Comparison of ENCODE assay signal across 9 cellular contexts in genomic region chr16:25012525-25012991, GRCh38. TPM values are rescaled to one million over a fixed set of nuclear protein-coding genes. Genes with fewer than 3 reads are reported as not detected.
DNase-seq lines count a peak whose midpoint lies in the region; ATAC-seq, FAIRE-seq and TF ChIP-seq lines count a peak whose summit lies in the region.
"Had no signal": no experiment of that assay in that cellular context is flagged by ENCODE, and none has a peak within 500 bp of the region (broad histone marks: within the 10 kb centered on the region; RNA-seq: fewer than 3 reads in every experiment).

No MANE protein-coding gene starts in this region.

- no peak for TF ChIP-seq EP300 in GM12878 (IDR thresholded peaks at IDR 0.05; ENCODE audit: borderline replicate concordance in 1 of 2, control insufficient read depth in 1 of 2, low read depth in 2 of 2, low read length in 2 of 2)

- H3K79me2 ChIP-seq in GM12878 (ENCODE audit: control insufficient read depth, insufficient read depth, low read length): peaks cover 94% of the 10 kb centered on the region

- RAD21 ChIA-PET in GM12878 (lab: Charles Lee; ENCODE audit: unreplicated experiment): interaction anchor here (0.6 to 1.5 kb wide), 6 partner anchors 7 to 37 kb away, joined by 3 to 4 read pairs (median 4); no protein-coding TSS in a partner anchor

- H4K20me1 ChIP-seq in GM12878 (ENCODE audit: control insufficient read depth, insufficient read depth): peaks cover 8% of the 10 kb centered on the region

- no peak for TF ChIP-seq RAD21 in GM12878 (IDR thresholded peaks at IDR 0.05; ENCODE audit: insufficient read depth, low read depth, low read length)

- no peaks in the 10 kb centered on the region for H3K9me3 Mint-ChIP-seq in naive thymus-derived CD8-positive, alpha-beta T cell

- H3K36me3 ChIP-seq in BJ (ENCODE audit: control insufficient read depth, insufficient read depth, low read length) (0 out of 2 replicates have a peak, but pooled peaks cover 2% of the 10 kb centered on the region), GM12878 (ENCODE audit: control insufficient read depth in 2 of 2, insufficient read depth in 2 of 2, low read length in 1 of 2) (peaks cover 1 to 24% of the 10 kb centered on the region in 2 experiments)

- peak overlapping the region; percentile 92 for H3K9ac ChIP-seq in GM12878 (ENCODE audit: control insufficient read depth, insufficient read depth, low read length)

- peak overlapping the region; percentile 0 to 98 (median 92) for H3K4me3 Mint-ChIP-seq in naive thymus-derived CD8-positive, alpha-beta T cell

- in situ Hi-C loops in GM12878 (cut with MboI): no loop called here

- no peak for TF ChIP-seq CTCF in BJ (IDR thresholded peaks at IDR 0.05; ENCODE audit: insufficient read depth, low read depth, low read length)
- no peak for TF ChIP-seq CTCF in GM12878 (IDR thresholded peaks at IDR 0.05 in 2 of 3, conservative IDR thresholded peaks at IDR 0.05 in 1 of 3; ENCODE audit: control insufficient read depth in 2 of 3, extremely low read depth in 1 of 3, insufficient read depth in 1 of 3, low read depth in 3 of 3, low read length in 3 of 3)

- no peaks in the 10 kb centered on the region for H3K27me3 Mint-ChIP-seq in naive thymus-derived CD8-positive, alpha-beta T cell

- CTCF ChIA-PET in BJ (lab: Yijun Ruan, JAX) (no interaction called here), GM12878 (lab: Yijun Ruan, JAX) (interaction anchor here (1.1 to 1.3 kb wide), 2 partner anchors 37 to 95 kb away, joined by 3 read pairs; no protein-coding TSS in a partner anchor)

- 47% methylated on average over 3 of the region's 3 CpGs for WGBS in GM12878 (ENCODE audit: insufficient coverage, insufficient replicate concordance, low lambda C conversion rate, missing lambda C conversion rate)

- H3K4me3 ChIP-seq in BJ (ENCODE audit: low read depth, low read length) (no peak overlapping the region; the same call in 1 of the 2 replicates), GM12878 (peak overlapping the region; percentile 98)

- no peak for TF ChIP-seq POLR2A in GM12878 (IDR thresholded peaks at IDR 0.05; ENCODE audit: low read depth, low read length)

- SMC1A ChIA-PET in GM12878 (lab: Charles Lee; ENCODE audit: uncharacterized antibody, unreplicated experiment): interaction anchor here (0.7 to 12.2 kb wide), 6 partner anchors 19 to 48 kb away, joined by 3 to 161 read pairs (median 4); no protein-coding TSS in a partner anchor

- no peaks in the 10 kb centered on the region for H3K27me3 ChIP-seq in BJ (ENCODE audit: control insufficient read depth, insufficient read depth, low read length)
- no peaks in the 10 kb centered on the region for H3K27me3 ChIP-seq in GM12878 (replicated peaks in 1 of 2; ENCODE audit: control insufficient read depth in 2 of 2, insufficient read depth in 2 of 2, low read length in 1 of 2)

- peak overlapping the region; percentile 78 for H3K4me2 ChIP-seq in GM12878 (ENCODE audit: control insufficient read depth, insufficient read depth)

- no peaks in the 10 kb centered on the region for H3K9me3 ChIP-seq in GM12878 (replicated peaks; ENCODE audit: control insufficient read depth, insufficient read depth, low read length)

- BruUV-seq in GM12878 (replicated peaks; lab: Mats Ljungman, UMichigan): no TSS peak

- peaks cover 45 to 91% (median 78%) of the 10 kb centered on the region in 4 donors for H3K4me1 Mint-ChIP-seq in naive thymus-derived CD8-positive, alpha-beta T cell

- no peak for ATAC-seq in GM12878
- no peak for ATAC-seq in naive thymus-derived CD8-positive, alpha-beta T cell
- no peak for ATAC-seq in HG03135 (IDR thresholded peaks at IDR 0.05; ENCODE audit: unreplicated experiment)

- peaks cover 44% of the 10 kb centered on the region for H3K4me1 ChIP-seq in GM12878 (ENCODE audit: control insufficient read depth, insufficient read depth, low read length)

- H3K36me3 Mint-ChIP-seq in naive thymus-derived CD8-positive, alpha-beta T cell: peaks cover 0 to 28% (median 0%) of the 10 kb centered on the region in 3 donors

- H3K27ac Mint-ChIP-seq in naive thymus-derived CD8-positive, alpha-beta T cell: peak overlapping the region; percentile 71 to 99 (median 92)

- FAIRE-seq in GM12878 (lab: Jason Lieb, UNC): no peak

- peak overlapping the region; percentile 94 for H3K27ac ChIP-seq in GM12878 (ENCODE audit: control insufficient read depth, insufficient read depth)
- H3K27ac ChIP-seq: VCaP had no signal

- H2AFZ ChIP-seq in GM12878 (ENCODE audit: control insufficient read depth, low read depth, low read length): no peak overlapping the region

- intact Hi-C loops in GM12878 (cut with micrococcal nuclease; ENCODE audit: unreplicated experiment): no loop called here

- POLR2A ChIA-PET in BJ (lab: Charles Lee): interaction anchor here (0.9 kb wide), 1 partner anchor 37 kb away, joined by 3 read pairs; no protein-coding TSS in a partner anchor
- POLR2A ChIA-PET in GM12878 (lab: Charles Lee): interaction anchor here (0.7 to 1.8 kb wide), 5 partner anchors 19 to 37 kb away, joined by 4 to 8 read pairs (median 5); no protein-coding TSS in a partner anchor
- POLR2A ChIA-PET in naive thymus-derived CD8-positive, alpha-beta T cell (lab: Charles Lee): no interaction called here

- DNase-seq in BJ (ENCODE audit: low read depth) (peak; percentile 94), HT-29 (ENCODE audit: low spot score) (peak; percentile 60), GM12878 (ENCODE audit: low read depth, low spot score) (no peak), NCI-H2081 treated with DMSO at 0.1 percent for 48 hours (lab: John Stamatoyannopoulos, UW) (no peak), SKM-1 treated with dmso at 0.1 percent for 144 hours (lab: John Stamatoyannopoulos, UW; ENCODE audit: unreplicated experiment) (no peak), NCI-H187 (lab: John Stamatoyannopoulos, UW) (no peak)
- no peak for DNase-seq in naive thymus-derived CD8-positive, alpha-beta T cell

TF ChIP-seq in GM12878, 131 proteins besides CTCF, POLR2A, EP300 and RAD21 (continues in another document):
- no peak for TF ChIP-seq TCF12 (IDR thresholded peaks at IDR 0.05; ENCODE audit: low read depth, low read length)
- no peak for TF ChIP-seq USF2 (IDR thresholded peaks at IDR 0.05; ENCODE audit: borderline replicate concordance, low read depth, low read length)
- no peak for TF ChIP-seq ZNF24 (IDR thresholded peaks at IDR 0.05)
- TF ChIP-seq RAD51 (IDR thresholded peaks at IDR 0.05): no peak
- no peak for TF ChIP-seq USF1 (IDR thresholded peaks at IDR 0.05; ENCODE audit: borderline replicate concordance, extremely low read length, insufficient read depth, low read depth, low read length)
- 0 out of 2 replicates have a peak, but pooled peaks have one; percentile 57 for TF ChIP-seq SIN3A (IDR thresholded peaks at IDR 0.05; ENCODE audit: low read depth, low read length)
- TF ChIP-seq, protein P1, sequence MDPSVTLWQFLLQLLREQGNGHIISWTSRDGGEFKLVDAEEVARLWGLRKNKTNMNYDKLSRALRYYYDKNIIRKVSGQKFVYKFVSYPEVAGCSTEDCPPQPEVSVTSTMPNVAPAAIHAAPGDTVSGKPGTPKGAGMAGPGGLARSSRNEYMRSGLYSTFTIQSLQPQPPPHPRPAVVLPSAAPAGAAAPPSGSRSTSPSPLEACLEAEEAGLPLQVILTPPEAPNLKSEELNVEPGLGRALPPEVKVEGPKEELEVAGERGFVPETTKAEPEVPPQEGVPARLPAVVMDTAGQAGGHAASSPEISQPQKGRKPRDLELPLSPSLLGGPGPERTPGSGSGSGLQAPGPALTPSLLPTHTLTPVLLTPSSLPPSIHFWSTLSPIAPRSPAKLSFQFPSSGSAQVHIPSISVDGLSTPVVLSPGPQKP (IDR thresholded peaks at IDR 0.05; ENCODE audit: low read depth, low read length): no peak
- 0 out of 2 replicates have a peak, but pooled peaks have one; percentile 15 for TF ChIP-seq FOXM1 (IDR thresholded peaks at IDR 0.05; ENCODE audit: low read depth, low read length)
- no peak for TF ChIP-seq ESRRA (IDR thresholded peaks at IDR 0.05; ENCODE audit: low read length)

RNA-seq across cellular contexts. Expression of gene ARHGAP17, which starts 2.6 kb away (rescaled TPM):
- 28.2 and 30.2 TPM in 2 replicates for polyA plus RNA-seq in BJ (2011; rRNA removed)
- 38.1 and 62.7 TPM in 2 replicates for polyA minus RNA-seq in BJ (2011; rRNA and poly(A)+ RNA removed)
- total RNA-seq in HT-29 (2014; rRNA removed; shearing (Covaris generic)): 8.5 and 9.7 TPM in 2 replicates
- 627 and 659 TPM in 2 replicates for total RNA-seq in GM12878 (2013; cell fraction: nucleolus; rRNA removed)
- total RNA-seq in GM12878 (2014; rRNA removed): 47.7 and 55.1 TPM in 2 replicates
- total RNA-seq in GM12878 (2014; rRNA removed; fragmentation: Illumina TruSeq; extraction: Trizol): 45.4 and 48.3 TPM in 2 replicates
- total RNA-seq in GM12878 (2021): 181 and 199 TPM in 2 replicates
- polyA plus RNA-seq in GM12878 (2011; ENCODE audit: low read depth): 127 TPM
- 71.1 and 75.0 TPM in 2 replicates for polyA plus RNA-seq in GM12878 (2011; rRNA removed)
- polyA plus RNA-seq in GM12878 (2011; cell fraction: cytosol; rRNA removed): 82.6 and 128 TPM in 2 replicates
- 239 and 261 TPM in 2 replicates for polyA plus RNA-seq in GM12878 (2011; cell fraction: nucleus; rRNA removed)
- 118 and 141 TPM in 2 replicates for polyA plus RNA-seq in GM12878 (2012)
- 150 and 173 TPM in 2 replicates for polyA plus RNA-seq in GM12878 (2014; fragmentation: Illumina TruSeq; extraction: Trizol)
- 10 to 100 TPM; 31.4 to 49.9 TPM for polyA plus RNA-seq in GM12878 (2014; fragmentation: Nextera tagmentation; extraction: Ambion mirVana)
- 63.7 and 73.8 TPM in 2 replicates for polyA plus RNA-seq in GM12878 (2014; rRNA removed)
- 100 to 1,000 TPM; 118 to 123 TPM for polyA plus RNA-seq in GM12878 (2016; fragmentation: Nextera tagmentation; extraction: Ambion mirVana)
- 174 and 187 TPM in 2 replicates for polyA minus RNA-seq in GM12878 (2011; rRNA and poly(A)+ RNA removed)
- 84.1 and 85.0 TPM in 2 replicates for polyA minus RNA-seq in GM12878 (2011; cell fraction: cytosol; rRNA and poly(A)+ RNA removed)
- polyA minus RNA-seq in GM12878 (2011; cell fraction: nucleus; rRNA and poly(A)+ RNA removed): 138 and 190 TPM in 2 replicates
- 10 to 100 TPM; 69.1 to 69.5 TPM for total RNA-seq in naive thymus-derived CD8-positive, alpha-beta T cell
- polyA plus RNA-seq in naive thymus-derived CD8-positive, alpha-beta T cell: 10 to 100 TPM; 18.2 to 38.6 (median 20.5) TPM

Comparison
In these comparisons a context has a peak if more than half of its experiments do, and no peak if none do; other contexts are left out.
1. DNase-seq: peak in BJ (single experiment) and HT-29 (single experiment); none in GM12878 (single experiment), naive thymus-derived CD8-positive, alpha-beta T cell (0 of 10), NCI-H2081 treated with DMSO at 0.1 percent for 48 hours (single experiment), SKM-1 treated with dmso at 0.1 percent for 144 hours (single experiment) and NCI-H187 (0 of 2).